25 cellular contexts compared by ENCODE assay signal in the genomic region with DNA sequence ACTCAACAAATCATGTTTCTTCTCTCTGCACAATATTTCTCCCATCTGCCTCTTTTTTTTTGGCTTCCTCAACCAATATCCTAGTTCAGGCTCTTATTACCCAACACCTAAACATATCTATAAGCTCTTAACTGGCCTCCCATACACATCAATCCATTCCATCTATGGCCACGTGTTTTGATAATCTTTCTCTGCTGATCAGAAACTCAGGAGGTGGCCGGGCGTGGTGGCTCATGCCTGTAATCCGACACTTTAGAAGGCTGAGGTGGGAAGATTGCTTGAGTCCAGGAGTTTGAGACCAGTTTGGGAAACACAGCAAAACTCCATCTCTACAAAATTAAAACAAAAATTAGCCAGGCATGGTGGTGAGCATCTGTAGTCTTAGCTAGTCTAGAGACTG.
"Had no signal": no experiment of that assay in that cellular context is flagged by ENCODE, and none has a peak within 500 bp of the region (broad histone marks: within the 10 kb centered on the region; RNA-seq: fewer than 3 reads in every experiment).

No MANE protein-coding gene starts in this region.

- FAIRE-seq: HTR-8/SVneo, RCC 7860 had no signal

- H3K9me3 ChIP-seq: SJSA1 had no signal

- H3K4me3 ChIP-seq: SJSA1, SK-N-MC had no signal

- DNase-seq: KBM-7, MV-4-11, NCI-H1048, NCI-H1105, NCI-H1417, NCI-H1436 treated with DMSO at 0.1 percent for 48 hours, NCI-H1694, NCI-H187 treated with DMSO at 0.1 percent for 48 hours, NCI-H2081, NCI-H2107, NCI-H2227 treated with DMSO at 0.1 percent for 48 hours, NCI-H446, NCI-H510A, NCI-H524 treated with DMSO at 0.1 percent for 48 hours, NCI-H69, NCI-H774, Right ventricle myocardium superior, RPMI8226, SIG-M5 had no signal

- H3K4me3 Mint-ChIP-seq: IgD-negative memory B cell had no signal

- H3K27ac Mint-ChIP-seq: IgD-negative memory B cell had no signal

- H3K27me3 ChIP-seq: SJSA1 had no signal

- H3K4me1 Mint-ChIP-seq: IgD-negative memory B cell had no signal

- H3K27ac ChIP-seq: HL-60, SK-N-MC had no signal
